In genomic region chrX:113828470-113828869, GRCh38 we compare ENCODE assay signal across 20 cellular contexts.
"Had no signal": no experiment of that assay in that cellular context is flagged by ENCODE, and none has a peak within 500 bp of the region (broad histone marks: within the 10 kb centered on the region; RNA-seq: fewer than 3 reads in every experiment).

No MANE protein-coding gene starts in this region.

- H3K9me3 ChIP-seq: neutrophil, thoracic aorta, transverse colon had no signal

- H3K4me1 ChIP-seq: stomach, transverse colon had no signal

- H3K36me3 ChIP-seq: neutrophil, stomach, thoracic aorta, transverse colon had no signal

- H3K4me3 ChIP-seq: hepatocyte, stomach, thoracic aorta, transverse colon had no signal

- H3K27ac ChIP-seq: hepatocyte, neutrophil, stomach, thoracic aorta, transverse colon had no signal

- H3K27me3 ChIP-seq: hepatocyte, neutrophil, transverse colon had no signal

- ATAC-seq: left cardiac atrium had no signal

- DNase-seq: cerebellar nuclear complex; dermis blood vessel endothelial cell; effector CD4-positive, alpha-beta T cell; foreskin melanocyte; head of caudate nucleus; immature natural killer cell; kidney; left cardiac atrium; mesendoderm; naive B cell; posterior cingulate gyrus; small intestine; stimulated activated CD4-positive, alpha-beta T cell treated with anti-CD3 and anti-CD28 coated beads, Interleukin-12 subunit alpha, Interleukin-12 subunit beta, amount 100 ng/mL, for 4 hours; stimulated activated naive CD4-positive, alpha-beta T cell; stomach; substantia nigra; transverse colon had no signal
